9 cellular contexts compared by ENCODE assay signal in the genomic region with DNA sequence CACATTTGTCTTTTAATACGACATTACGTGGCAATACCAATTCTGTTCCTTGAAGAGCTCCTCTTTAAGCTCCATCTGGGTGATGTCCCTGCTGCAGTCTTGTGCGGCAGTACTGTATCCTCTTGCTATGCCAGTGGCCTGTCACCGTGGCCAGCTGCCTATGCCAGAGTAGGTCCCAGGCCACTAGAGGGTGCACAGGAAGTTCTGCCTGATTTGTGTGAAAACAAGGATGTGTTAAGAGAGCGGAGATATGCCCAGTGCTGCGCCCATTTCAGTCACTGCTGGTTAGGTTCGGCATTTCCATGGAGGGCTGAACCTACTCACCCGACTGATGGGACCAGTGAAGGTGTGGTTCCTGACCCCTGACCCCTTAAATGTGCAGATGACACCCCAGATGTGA. TPM values are rescaled to one million over a fixed set of nuclear protein-coding genes. Genes with fewer than 3 reads are reported as not detected.
A peak's percentile ranks its signal among the peaks of the same experiment; 100 is the strongest.
DNase-seq lines count a peak whose midpoint lies in the region; ATAC-seq, FAIRE-seq and TF ChIP-seq lines count a peak whose summit lies in the region.
"Had no signal": no experiment of that assay in that cellular context is flagged by ENCODE, and none has a peak within 500 bp of the region (broad histone marks: within the 10 kb centered on the region; RNA-seq: fewer than 3 reads in every experiment).

No MANE protein-coding gene starts in this region.

- H3K9me2 ChIP-seq in PC-9 (ENCODE audit: insufficient read depth): no peaks in the 10 kb centered on the region

- no peak overlapping the region for H2AFZ ChIP-seq in PC-9

- H3K4me2 ChIP-seq in PC-9: no peak overlapping the region

- ATAC-seq in HG03460 (IDR thresholded peaks at IDR 0.05; ENCODE audit: unreplicated experiment): no peak

- no peaks in the 10 kb centered on the region for H3K79me2 ChIP-seq in PC-9 (ENCODE audit: low read depth)

- TF ChIP-seq CTCF in PC-9 (conservative IDR thresholded peaks at IDR 0.05) (peak; percentile 47; the same call in 1 of the 2 replicates), coronary artery (IDR thresholded peaks at IDR 0.05) (no peak)

- 58 to 75% (median 75%) methylated on average over 8 of the region's 8 CpGs for WGBS in small intestine, 3 donors

- no peaks in the 10 kb centered on the region for H3K4me1 ChIP-seq in PC-9 (replicated peaks; ENCODE audit: insufficient read depth)
- peaks cover 1 to 4% of the 10 kb centered on the region in 2 donors for H3K4me1 ChIP-seq in small intestine (ENCODE audit: control insufficient read depth in 2 of 2, insufficient read depth in 1 of 2, low read depth in 1 of 2, low read length in 1 of 2)

- H3K9me3 ChIP-seq in PC-9 (ENCODE audit: insufficient read depth, low read depth) (no peaks in the 10 kb centered on the region), small intestine (ENCODE audit: control insufficient read depth, low read depth) (no peaks in the 10 kb centered on the region)
- H3K9me3 ChIP-seq: neutrophil had no signal

- POLR2A ChIA-PET in PC-9 (lab: Charles Lee; ENCODE audit: unreplicated experiment): no interaction called here

- H3K27ac ChIP-seq in PC-9 (no peak overlapping the region), small intestine (ENCODE audit: low read depth in 1 of 2, low read length in 1 of 2) (no peak overlapping the region), coronary artery (no peak overlapping the region)
- H3K27ac ChIP-seq: neutrophil had no signal

- CTCF ChIA-PET in PC-9 (lab: Charles Lee): no interaction called here

- H3K27me3 ChIP-seq in PC-9 (ENCODE audit: insufficient read depth, low read depth) (no peaks in the 10 kb centered on the region), small intestine (ENCODE audit: control insufficient read depth in 2 of 2, insufficient read depth in 2 of 2, low read length in 2 of 2) (no peaks in the 10 kb centered on the region)
- H3K27me3 ChIP-seq: neutrophil had no signal

- no peak for FAIRE-seq in small intestine (lab: Jason Lieb, UNC)

- DNase-seq in NCI-H2171 treated with DMSO at 0.1 percent for 48 hours (lab: John Stamatoyannopoulos, UW) (peak; percentile 8), NCI-H2171 (lab: John Stamatoyannopoulos, UW) (no peak), PC-9 (no peak), foreskin melanocyte (peak; percentile 33), small intestine (peak; percentile 69), coronary artery (ENCODE audit: low spot score) (no peak)
- DNase-seq in activated CD8-positive, alpha-beta memory T cell treated with anti-CD3 and anti-CD28 coated beads, Interleukin-2, amount 50 U/mL, for 48 hours: no peak

- H3F3A ChIP-seq in PC-9 (ENCODE audit: insufficient read depth, low read depth): no peaks in the 10 kb centered on the region

- BruUV-seq in PC-9 (replicated peaks; lab: Mats Ljungman, UMichigan): no TSS peak

- no peaks in the 10 kb centered on the region for H3K36me3 ChIP-seq in PC-9 (ENCODE audit: low read depth)
- H3K36me3 ChIP-seq in small intestine (ENCODE audit: control insufficient read depth in 2 of 2, insufficient read depth in 2 of 2, low read length in 2 of 2): peaks cover 1 to 3% of the 10 kb centered on the region in 2 donors
- H3K36me3 ChIP-seq: neutrophil had no signal

- intact Hi-C loops in PC-9 (cut with micrococcal nuclease; ENCODE audit: unreplicated experiment): no loop called here

- H3K4me3 ChIP-seq in PC-9 (no peak overlapping the region), small intestine (ENCODE audit: low read depth in 1 of 2, low read length in 2 of 2) (no peak overlapping the region), coronary artery (no peak overlapping the region)

- no peaks in the 10 kb centered on the region for H4K20me1 ChIP-seq in PC-9 (ENCODE audit: insufficient read depth)

RNA-seq across cellular contexts. Expression of gene NIPA1, which starts 25.2 kb away (rescaled TPM):
- total RNA-seq in PC-9 (2021): 15.8 and 18.6 TPM in 2 replicates
- polyA plus RNA-seq in small intestine: 10 to 100 TPM in 1 of 3 donors, 1 to 10 TPM in 2; 8.4 to 11.0 (median 8.7) TPM

RNA-seq across cellular contexts. Expression of gene NIPA2, which starts 26.8 kb away (rescaled TPM):
- total RNA-seq in PC-9 (2021): 48.4 and 65.6 TPM in 2 replicates
- polyA plus RNA-seq in small intestine: 10 to 100 TPM; 15.0 to 40.3 (median 21.1) TPM

Comparison
In these comparisons a context has a peak if more than half of its experiments do, and no peak if none do; other contexts are left out.
1. DNase-seq: peak in NCI-H2171 treated with DMSO at 0.1 percent for 48 hours (single experiment), foreskin melanocyte (single experiment) and small intestine (single experiment); none in NCI-H2171 (single experiment), PC-9 (0 of 2), activated CD8-positive, alpha-beta memory T cell treated with anti-CD3 and anti-CD28 coated beads, Interleukin-2, amount 50 U/mL, for 48 hours (single experiment) and coronary artery (single experiment).